In the genomic region with DNA sequence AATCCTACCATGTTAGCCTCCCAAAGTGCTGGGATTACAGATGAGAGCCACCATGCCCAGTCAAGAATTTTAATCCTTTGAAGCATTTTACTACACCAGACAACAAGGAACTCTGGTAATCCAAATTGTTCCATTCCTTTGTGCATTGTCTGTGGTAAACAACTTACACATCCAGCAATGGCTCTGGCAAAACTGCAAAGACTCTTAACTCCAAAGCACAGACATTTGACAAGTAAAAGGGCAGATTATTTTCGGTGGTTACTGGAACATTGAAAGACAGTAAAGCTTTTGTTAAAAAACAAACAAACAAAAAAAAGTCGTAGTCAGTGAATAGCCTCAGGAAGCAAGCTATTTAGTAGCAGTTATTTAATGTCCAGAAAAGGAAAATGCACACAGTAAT, we compare ENCODE assay signal across 24 cellular contexts.
"Had no signal": no experiment of that assay in that cellular context is flagged by ENCODE, and none has a peak within 500 bp of the region (broad histone marks: within the 10 kb centered on the region; RNA-seq: fewer than 3 reads in every experiment).

No MANE protein-coding gene starts in this region.

- H3K4me1 Mint-ChIP-seq: activated CD8-positive, alpha-beta memory T cell treated with anti-CD3 and anti-CD28 coated beads, Interleukin-2, amount 10 ng/mL, durations not matched to agents 7 days and 5 days; activated naive CD8-positive, alpha-beta T cell treated with anti-CD3 and anti-CD28 coated beads, Interleukin-2, amount 50 U/mL, for 24 hours; naive thymus-derived CD8-positive, alpha-beta T cell; stimulated activated effector memory CD8-positive, alpha-beta T cell treated with anti-CD3 and anti-CD28 coated beads, Interleukin-12 subunit alpha, Interleukin-12 subunit beta, amount 100 ng/mL, for 72 hours had no signal

- H3K27me3 ChIP-seq: body of pancreas, cardiac muscle cell, foreskin keratinocyte, tibial artery had no signal

- H3K27ac Mint-ChIP-seq: activated CD8-positive, alpha-beta memory T cell treated with anti-CD3 and anti-CD28 coated beads, Interleukin-2, amount 10 ng/mL, durations not matched to agents 7 days and 5 days; activated CD8-positive, alpha-beta T cell treated with anti-CD3 and anti-CD28 coated beads for 36 hours; activated naive CD8-positive, alpha-beta T cell treated with anti-CD3 and anti-CD28 coated beads, Interleukin-2, amount 50 U/mL, for 24 hours; naive thymus-derived CD8-positive, alpha-beta T cell; stimulated activated effector memory CD8-positive, alpha-beta T cell treated with anti-CD3 and anti-CD28 coated beads, Interleukin-12 subunit alpha, Interleukin-12 subunit beta, amount 100 ng/mL, for 72 hours had no signal

- H3K9me3 ChIP-seq: body of pancreas, prostate gland, tibial artery had no signal

- H3K27ac ChIP-seq: body of pancreas, cardiac muscle cell, foreskin keratinocyte, prostate gland, skin epidermis, tibial artery had no signal

- H3K4me1 ChIP-seq: body of pancreas, foreskin keratinocyte, prostate gland, tibial artery had no signal

- H3K4me3 ChIP-seq: body of pancreas, cardiac muscle cell, prostate gland, skin epidermis, tibial artery had no signal

- H3K4me3 Mint-ChIP-seq: activated CD8-positive, alpha-beta memory T cell treated with anti-CD3 and anti-CD28 coated beads, Interleukin-2, amount 10 ng/mL, durations not matched to agents 7 days and 5 days; activated CD8-positive, alpha-beta T cell treated with anti-CD3 and anti-CD28 coated beads for 36 hours; activated naive CD8-positive, alpha-beta T cell treated with anti-CD3 and anti-CD28 coated beads, Interleukin-2, amount 50 U/mL, for 24 hours; naive thymus-derived CD8-positive, alpha-beta T cell; stimulated activated effector memory CD8-positive, alpha-beta T cell treated with anti-CD3 and anti-CD28 coated beads, Interleukin-12 subunit alpha, Interleukin-12 subunit beta, amount 100 ng/mL, for 72 hours had no signal

- H3K36me3 ChIP-seq: cardiac muscle cell, prostate gland, tibial artery had no signal

- FAIRE-seq: endometrium, urothelium cell line had no signal

- ATAC-seq: activated CD8-positive, alpha-beta memory T cell treated with anti-CD3 and anti-CD28 coated beads, Interleukin-2, amount 10 ng/mL, durations not matched to agents 7 days and 5 days; activated CD8-positive, alpha-beta T cell treated with anti-CD3 and anti-CD28 coated beads for 36 hours; activated naive CD8-positive, alpha-beta T cell treated with anti-CD3 and anti-CD28 coated beads, Interleukin-2, amount 50 U/mL, for 24 hours; body of pancreas; foreskin keratinocyte; left colon; naive thymus-derived CD8-positive, alpha-beta T cell; right cardiac atrium; stimulated activated effector memory CD8-positive, alpha-beta T cell treated with anti-CD3 and anti-CD28 coated beads, Interleukin-12 subunit alpha, Interleukin-12 subunit beta, amount 100 ng/mL, for 72 hours had no signal

- DNase-seq: activated CD4-positive, alpha-beta T cell treated with anti-CD3 and anti-CD28 coated beads for 48 hours; activated CD8-positive, alpha-beta memory T cell treated with anti-CD3 and anti-CD28 coated beads, Interleukin-2, amount 10 ng/mL, durations not matched to agents 7 days and 5 days; activated CD8-positive, alpha-beta T cell treated with anti-CD3 and anti-CD28 coated beads for 36 hours; activated effector memory CD4-positive, alpha-beta T cell treated with anti-CD3 and anti-CD28 coated beads, Interleukin-2, amount 50 U/mL, for 16 hours; activated naive CD4-positive, alpha-beta T cell treated with anti-CD3 and anti-CD28 coated beads, Interleukin-2, amount 50 U/mL, for 16 hours; activated naive CD8-positive, alpha-beta T cell treated with anti-CD3 and anti-CD28 coated beads, Interleukin-2, amount 50 U/mL, for 24 hours; activated T-cell treated with anti-CD3 and anti-CD28 coated beads for 4 hours; body of pancreas; effector CD4-positive, alpha-beta T cell; foreskin keratinocyte; islet precursor cell; left colon; mesendoderm; naive thymus-derived CD8-positive, alpha-beta T cell; right cardiac atrium; SK-N-SH; stimulated activated CD4-positive, alpha-beta T cell treated with anti-CD3 and anti-CD28 coated beads, Interleukin-2, amount 100 ng/mL, for 24 hours; tibial artery had no signal

- H3K27me3 Mint-ChIP-seq: activated CD8-positive, alpha-beta memory T cell treated with anti-CD3 and anti-CD28 coated beads, Interleukin-2, amount 10 ng/mL, durations not matched to agents 7 days and 5 days; activated CD8-positive, alpha-beta T cell treated with anti-CD3 and anti-CD28 coated beads for 36 hours; activated naive CD8-positive, alpha-beta T cell treated with anti-CD3 and anti-CD28 coated beads, Interleukin-2, amount 50 U/mL, for 24 hours; naive thymus-derived CD8-positive, alpha-beta T cell had no signal

- H3K36me3 Mint-ChIP-seq: stimulated activated effector memory CD8-positive, alpha-beta T cell treated with anti-CD3 and anti-CD28 coated beads, Interleukin-12 subunit alpha, Interleukin-12 subunit beta, amount 100 ng/mL, for 72 hours had no signal
